In the genomic region with DNA sequence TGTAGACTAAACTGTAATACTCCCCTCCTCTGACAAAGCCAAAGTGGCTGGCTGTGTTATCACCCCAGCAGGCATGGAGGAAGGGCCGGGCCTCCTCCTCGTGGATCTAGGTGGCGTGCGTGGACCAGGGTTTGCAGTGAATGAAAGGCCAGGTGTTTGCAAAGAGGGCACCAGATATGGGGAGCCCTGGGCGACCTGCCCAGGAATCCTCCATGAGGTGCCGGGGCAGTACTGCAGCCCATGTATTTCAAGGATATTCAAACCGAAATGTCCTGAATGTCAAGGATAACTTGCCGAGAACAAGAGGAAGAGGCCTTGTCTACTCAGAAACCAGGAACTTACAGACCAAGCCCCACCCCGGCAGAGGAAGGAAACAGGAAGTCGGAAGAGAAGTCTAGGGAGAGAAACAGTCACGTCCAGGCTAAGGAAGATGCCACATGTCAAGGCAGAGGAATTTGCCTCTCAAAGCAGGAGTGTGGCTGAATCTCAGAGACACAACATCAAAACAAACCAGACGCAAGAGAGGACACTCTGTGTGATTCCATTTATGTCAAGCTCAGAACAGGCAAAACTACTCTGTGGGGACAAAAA, we compare ENCODE assay signal across 20 cellular contexts. TPM values are rescaled to one million over a fixed set of nuclear protein-coding genes. Genes with fewer than 3 reads are reported as not detected.
DNase-seq lines count a peak whose midpoint lies in the region; ATAC-seq, FAIRE-seq and TF ChIP-seq lines count a peak whose summit lies in the region.
"Had no signal": no experiment of that assay in that cellular context is flagged by ENCODE, and none has a peak within 500 bp of the region (broad histone marks: within the 10 kb centered on the region; RNA-seq: fewer than 3 reads in every experiment).

No MANE protein-coding gene starts in this region.

- no peaks in the 10 kb centered on the region for H3K36me3 ChIP-seq in BLaER1

- H3K4me3 ChIP-seq in BLaER1 = no peak overlapping the region
- H3K4me3 ChIP-seq: esophagus muscularis mucosa, GM23248, tibial nerve had no signal

- no peaks in the 10 kb centered on the region for H3K27me3 ChIP-seq in BLaER1
- H3K27me3 ChIP-seq: esophagus muscularis mucosa, tibial nerve had no signal

- peak overlapping the region; percentile 79 for H3K4me2 ChIP-seq in BLaER1

- TF ChIP-seq CTCF in glutamatergic neuron (IDR thresholded peaks at IDR 0.05; ENCODE audit: partially characterized antibody, unreplicated experiment) = no peak

- H3K4me1 Mint-ChIP-seq in glutamatergic neuron (ENCODE audit: low read depth, unreplicated experiment) = peaks cover 18% of the 10 kb centered on the region

- H3K4me3 Mint-ChIP-seq in glutamatergic neuron (ENCODE audit: unreplicated experiment) = peak overlapping the region; percentile 49
- H3K4me3 Mint-ChIP-seq: activated CD4-positive, alpha-beta T cell treated with anti-CD3 and anti-CD28 coated beads for 36 hours; naive thymus-derived CD8-positive, alpha-beta T cell; stimulated activated memory B cell treated with anti-CD40 and anti-IgM and Interleukin-4, amounts not matched to agents 10 μg/mL and 1 μg/mL and 100 μg/mL, for 72 hours; T-helper 17 cell had no signal

- no peak for TF ChIP-seq POLR2A in GM12892 (IDR thresholded peaks at IDR 0.05; ENCODE audit: low read depth, low read length)

- H3K9ac ChIP-seq in BLaER1 = no peak overlapping the region
- H3K9ac ChIP-seq: GM23248 had no signal

- no peaks in the 10 kb centered on the region for H3K9me3 ChIP-seq in BLaER1
- H3K9me3 ChIP-seq: esophagus muscularis mucosa, tibial nerve had no signal

- H3K9me3 Mint-ChIP-seq in glutamatergic neuron (ENCODE audit: unreplicated experiment) = peaks cover 18% of the 10 kb centered on the region
- H3K9me3 Mint-ChIP-seq: naive thymus-derived CD8-positive, alpha-beta T cell; stimulated activated memory B cell treated with anti-CD40 and anti-IgM and Interleukin-4, amounts not matched to agents 10 μg/mL and 1 μg/mL and 100 μg/mL, for 72 hours had no signal

- H3K27me3 Mint-ChIP-seq in glutamatergic neuron (ENCODE audit: unreplicated experiment) = peaks cover 12% of the 10 kb centered on the region
- H3K27me3 Mint-ChIP-seq: activated CD4-positive, alpha-beta T cell treated with anti-CD3 and anti-CD28 coated beads for 36 hours had no signal

- peak; percentile 66 for DNase-seq in CD1c-positive myeloid dendritic cell (ENCODE audit: extremely low spot score)
- DNase-seq in glutamatergic neuron = no peak
- no peak for DNase-seq in GM12892 (ENCODE audit: insufficient read length)
- no peak for DNase-seq in GM19239 (ENCODE audit: insufficient read length, low spot score)
- DNase-seq: activated CD4-positive, alpha-beta T cell treated with anti-CD3 and anti-CD28 coated beads for 36 hours; GM23248; naive thymus-derived CD8-positive, alpha-beta T cell; NCI-H2081 treated with DMSO at 0.1 percent for 48 hours; NCI-H526 treated with DMSO at 0.1 percent for 48 hours; stimulated activated CD4-positive, alpha-beta T cell treated with anti-CD3 and anti-CD28 coated beads, Interleukin-12 subunit alpha, Interleukin-12 subunit beta, amount 100 ng/mL, for 4 hours; T-helper 17 cell had no signal

- no peaks in the 10 kb centered on the region for H3K36me3 Mint-ChIP-seq in glutamatergic neuron (ENCODE audit: unreplicated experiment)

- H3K4me1 ChIP-seq in BLaER1 = peaks cover 40% of the 10 kb centered on the region
- H3K4me1 ChIP-seq: tibial nerve had no signal

- no peak overlapping the region for H3K27ac Mint-ChIP-seq in glutamatergic neuron (ENCODE audit: unreplicated experiment)
- H3K27ac Mint-ChIP-seq: activated CD4-positive, alpha-beta T cell treated with anti-CD3 and anti-CD28 coated beads for 36 hours; stimulated activated memory B cell treated with anti-CD40 and anti-IgM and Interleukin-4, amounts not matched to agents 10 μg/mL and 1 μg/mL and 100 μg/mL, for 72 hours; T-helper 17 cell had no signal

- ATAC-seq in GM18870 (IDR thresholded peaks at IDR 0.05; ENCODE audit: unreplicated experiment) (no peak), HG03460 (IDR thresholded peaks at IDR 0.05; ENCODE audit: unreplicated experiment) (no peak)
- ATAC-seq: activated CD4-positive, alpha-beta T cell treated with anti-CD3 and anti-CD28 coated beads for 36 hours; naive thymus-derived CD8-positive, alpha-beta T cell; stimulated activated memory B cell treated with anti-CD40 and anti-IgM and Interleukin-4, amounts not matched to agents 10 μg/mL and 1 μg/mL and 100 μg/mL, for 72 hours; T-helper 17 cell had no signal

- H4K20me1 ChIP-seq in BLaER1 = no peaks in the 10 kb centered on the region

- 0 out of 2 replicates have a peak overlapping the region, but pooled peaks have one; percentile 2 for H3K27ac ChIP-seq in BLaER1
- H3K27ac ChIP-seq: esophagus muscularis mucosa, GM23248, tibial nerve had no signal

- no peak for FAIRE-seq in GM12892 (lab: Jason Lieb, UNC)
- FAIRE-seq in GM19239 (lab: Jason Lieb, UNC) = no peak

TF ChIP-seq in PFSK-1, 5 proteins besides CTCF, POLR2A, EP300 and RAD21:
- no peak for TF ChIP-seq FOXP2 (optimal IDR thresholded peaks at IDR 0.05; ENCODE audit: borderline replicate concordance, extremely low read depth, extremely low read length, insufficient read depth)
- TF ChIP-seq TAF1 (IDR thresholded peaks at IDR 0.05; ENCODE audit: borderline replicate concordance, insufficient read depth, low read length) = 0 out of 2 replicates have a peak, but pooled peaks have one; percentile 48
- TF ChIP-seq SIN3A (IDR thresholded peaks at IDR 0.05; ENCODE audit: borderline replicate concordance, insufficient read depth, low read length) = 0 out of 2 replicates have a peak, but pooled peaks have one; percentile 28
- peak; percentile 61; the same call in 1 of the 2 replicates for TF ChIP-seq POLR2AphosphoS5 (IDR thresholded peaks at IDR 0.05; ENCODE audit: low read depth, low read length)

RNA-seq across cellular contexts. Expression of a gene that starts 13.7 kb away (rescaled TPM):
- polyA plus RNA-seq in PFSK-1 (2012; ENCODE audit: insufficient read length, low read depth) = 135 TPM
- total RNA-seq in glutamatergic neuron (ENCODE audit: unreplicated experiment) = not detected
- polyA plus RNA-seq in GM12892 (2012; ENCODE audit: missing spikeins) = 0.13 TPM

RNA-seq across cellular contexts. Expression of a gene that starts 28.7 kb away (rescaled TPM):
- 17.4 TPM for polyA plus RNA-seq in PFSK-1 (2012; ENCODE audit: insufficient read length, low read depth)
- total RNA-seq in glutamatergic neuron (ENCODE audit: unreplicated experiment) = 112 TPM
- polyA plus RNA-seq in GM12892 (2012; ENCODE audit: missing spikeins) = not detected
- total RNA-seq: activated CD4-positive, alpha-beta T cell treated with anti-CD3 and anti-CD28 coated beads for 36 hours; dermis microvascular lymphatic vessel endothelial cell; esophagus muscularis mucosa; GM23248; lung microvascular endothelial cell; naive thymus-derived CD8-positive, alpha-beta T cell; T-helper 17 cell had no signal
- polyA plus RNA-seq: naive thymus-derived CD8-positive, alpha-beta T cell had no signal

RNA-seq across cellular contexts. Expression of a gene that starts 40.4 kb away (rescaled TPM):
- 1.3 TPM for polyA plus RNA-seq in PFSK-1 (2012; ENCODE audit: insufficient read length, low read depth)
- 9.5 TPM for total RNA-seq in glutamatergic neuron (ENCODE audit: unreplicated experiment)
- 1.9 TPM for polyA plus RNA-seq in GM12892 (2012; ENCODE audit: missing spikeins)
